ENCODE assay signal across 14 cellular contexts in the genomic region with DNA sequence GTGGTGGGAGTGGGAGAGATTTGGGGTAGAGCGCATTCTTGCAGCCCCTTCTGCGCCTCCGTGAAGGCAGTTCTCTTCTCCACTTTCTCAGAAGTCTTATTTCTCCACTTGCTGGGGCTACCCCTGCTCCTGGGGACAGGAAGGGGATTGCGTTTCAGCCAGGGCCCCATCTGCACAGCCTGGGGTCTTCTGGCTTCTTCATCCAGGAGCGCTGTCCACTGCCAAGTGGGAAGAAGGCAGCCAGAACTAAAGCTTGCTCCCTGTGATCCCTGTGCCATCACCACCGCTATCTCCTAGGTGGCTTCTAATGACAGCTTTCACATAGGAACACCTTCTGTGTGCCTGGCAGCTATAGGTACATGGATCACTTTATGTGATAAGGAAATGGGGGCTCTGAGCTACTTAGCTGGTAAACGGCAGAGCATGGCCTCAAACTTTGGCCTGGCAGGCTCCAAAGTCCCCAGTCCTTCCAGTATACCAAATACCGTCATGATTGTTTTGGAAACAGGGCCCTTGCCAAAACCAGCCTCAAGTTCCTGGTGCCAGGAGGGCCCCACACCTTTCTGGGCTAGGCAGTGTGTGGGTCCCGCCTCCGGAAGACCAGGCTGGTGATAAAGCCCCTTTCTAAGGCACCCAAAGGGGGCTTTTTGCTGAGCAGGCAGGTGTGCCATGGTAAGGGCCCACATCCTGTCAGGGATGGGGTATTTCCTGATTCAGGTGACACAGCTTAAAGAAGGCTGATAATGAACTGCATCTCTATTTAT.
DNase-seq lines count a peak whose midpoint lies in the region; ATAC-seq and TF ChIP-seq lines count a peak whose summit lies in the region.
"Had no signal": no experiment of that assay in that cellular context is flagged by ENCODE, and none has a peak within 500 bp of the region (broad histone marks: within the 10 kb centered on the region; RNA-seq: fewer than 3 reads in every experiment).

No MANE protein-coding gene starts in this region.

- H3K23ac ChIP-seq in neuronal stem cell (ENCODE audit: low read depth, low read length, poor library complexity): no peak overlapping the region

- no peak overlapping the region for H3K27ac Mint-ChIP-seq in activated CD4-positive, alpha-beta memory T cell treated with anti-CD3 and anti-CD28 coated beads for 36 hours
- H3K27ac Mint-ChIP-seq: IgD-negative memory B cell; stimulated activated naive B cell treated with anti-CD40 and anti-IgM and Interleukin-4, amounts not matched to agents 10 μg/mL and 1 μg/mL and 100 μg/mL, for 72 hours had no signal

- no peak overlapping the region for H2BK5ac ChIP-seq in neuronal stem cell (ENCODE audit: low read length)

- RAD21 ChIA-PET in HCT116 (lab: Charles Lee; ENCODE audit: low non-redundant PET in 1 of 2, low total read pairs in 2 of 2, uncharacterized antibody in 2 of 2, unreplicated experiment in 2 of 2): interaction anchor here (1.0 to 2.0 kb wide), 3 partner anchors 230 to 765 kb away, joined by 3 to 7 read pairs (median 3); no protein-coding TSS in a partner anchor

- no peaks in the 10 kb centered on the region for H3K9me3 Mint-ChIP-seq in activated CD4-positive, alpha-beta memory T cell treated with anti-CD3 and anti-CD28 coated beads for 36 hours
- H3K9me3 Mint-ChIP-seq: IgD-negative memory B cell; stimulated activated naive B cell treated with anti-CD40 and anti-IgM and Interleukin-4, amounts not matched to agents 10 μg/mL and 1 μg/mL and 100 μg/mL, for 72 hours had no signal

- intact Hi-C loops in HCT116 (cut with micrococcal nuclease): loop anchor here (1.0 to 5.0 kb wide), 8 partner anchors 230 to 765 kb away; no protein-coding TSS in a partner anchor
- intact Hi-C loops in PC-3 (cut with micrococcal nuclease): loop anchor here (1.0 to 5.0 kb wide), 8 partner anchors 59 to 635 kb away; a partner anchor contains a TSS
- intact Hi-C loops in colonic mucosa (cut with DNase I): loop anchor here (5.0 to 10.0 kb wide), 3 partner anchors 229 to 627 kb away; no protein-coding TSS in a partner anchor
- intact Hi-C loops in activated CD4-positive, alpha-beta memory T cell treated with anti-CD3 and anti-CD28 coated beads for 36 hours (cut with micrococcal nuclease): loop anchor here (5.0 kb wide), 2 partner anchors 474 to 629 kb away; no protein-coding TSS in a partner anchor

- H3K4me2 ChIP-seq in HCT116 (ENCODE audit: low read length) (no peak overlapping the region), PC-3 (ENCODE audit: low read length) (peak overlapping the region; percentile 65; the same call in 1 of the 2 replicates), neuronal stem cell (ENCODE audit: insufficient read depth, low read length, poor library complexity, severe bottlenecking) (no peak overlapping the region)

- no peak overlapping the region for H3K9ac ChIP-seq in HCT116 (ENCODE audit: low read length)
- no peak overlapping the region for H3K9ac ChIP-seq in PC-3 (ENCODE audit: low read length)
- H3K9ac ChIP-seq in iPS-15b (ENCODE audit: low read depth, low read length): no peak overlapping the region
- H3K9ac ChIP-seq in neuronal stem cell (ENCODE audit: low read depth, low read length, poor library complexity): no peak overlapping the region
- no peak overlapping the region for H3K9ac ChIP-seq in colonic mucosa (ENCODE audit: low read depth in 2 of 2, low read length in 2 of 2)

- H2BK15ac ChIP-seq in neuronal stem cell (ENCODE audit: low read length): no peak overlapping the region

- H2AK5ac ChIP-seq in neuronal stem cell (ENCODE audit: low read depth, low read length): peak overlapping the region; percentile 26

- ATAC-seq in HCT116 (peak; percentile 12; the same call in 1 of the 2 replicates), PC-3 (no peak)
- ATAC-seq: stimulated activated naive B cell treated with anti-CD40 and anti-IgM and Interleukin-4, amounts not matched to agents 10 μg/mL and 1 μg/mL and 100 μg/mL, for 72 hours had no signal

- no peaks in the 10 kb centered on the region for H3K9me2 ChIP-seq in HCT116 (ENCODE audit: insufficient read depth)
- H3K9me2 ChIP-seq in PC-3 (replicated peaks; ENCODE audit: low read length): no peaks in the 10 kb centered on the region

- no peak overlapping the region for H3K4me3 Mint-ChIP-seq in activated CD4-positive, alpha-beta memory T cell treated with anti-CD3 and anti-CD28 coated beads for 36 hours
- H3K4me3 Mint-ChIP-seq: IgD-negative memory B cell; stimulated activated naive B cell treated with anti-CD40 and anti-IgM and Interleukin-4, amounts not matched to agents 10 μg/mL and 1 μg/mL and 100 μg/mL, for 72 hours had no signal

- TF ChIP-seq CTCF in HCT116 (IDR thresholded peaks at IDR 0.05 in 2 of 3, conservative IDR thresholded peaks at IDR 0.05 in 1 of 3; ENCODE audit: borderline replicate concordance in 1 of 3, insufficient read depth in 1 of 3, low read depth in 2 of 3, low read length in 2 of 3) (no peak), PC-3 (conservative IDR thresholded peaks at IDR 0.05; ENCODE audit: low read depth, low read length) (peak; percentile 20; the same call in 1 of the 2 replicates), colonic mucosa (IDR thresholded peaks at IDR 0.05) (no peak)

- BruUV-seq in HCT116 (replicated peaks; lab: Mats Ljungman, UMichigan) (no TSS peak), PC-3 (replicated peaks; lab: Mats Ljungman, UMichigan) (no TSS peak)

- H3K14ac ChIP-seq in neuronal stem cell (ENCODE audit: low read length): no peak overlapping the region

- no peaks in the 10 kb centered on the region for H3F3A ChIP-seq in PC-3 (ENCODE audit: low read length, unreplicated experiment)

- WGBS in neuronal stem cell (ENCODE audit: extremely low coverage in 2 of 2, insufficient read length in 2 of 2, insufficient replicate concordance in 1 of 2), 2 donors: no CpG with 5 or more reads among the region's 10 CpGs

- peaks cover 19% of the 10 kb centered on the region for H3K27me3 Mint-ChIP-seq in activated CD4-positive, alpha-beta memory T cell treated with anti-CD3 and anti-CD28 coated beads for 36 hours

- CTCF ChIA-PET in HCT116 (lab: Charles Lee) (interaction anchor here (0.8 to 3.2 kb wide), 13 partner anchors 45 to 765 kb away, joined by 3 to 23 read pairs (median 7); no protein-coding TSS in a partner anchor), PC-3 (lab: Charles Lee) (interaction anchor here (0.5 to 1.2 kb wide), 5 partner anchors 103 to 383 kb away, joined by 3 to 6 read pairs (median 4); no protein-coding TSS in a partner anchor)
- CTCF ChIA-PET in activated CD4-positive, alpha-beta memory T cell treated with anti-CD3 and anti-CD28 coated beads for 36 hours (lab: Charles Lee): interaction anchor here (1.1 to 2.7 kb wide), 5 partner anchors 13 to 530 kb away, joined by 3 to 14 read pairs (median 3); no protein-coding TSS in a partner anchor

- no peak for TF ChIP-seq POLR2A in HCT116 (IDR thresholded peaks at IDR 0.05; ENCODE audit: borderline replicate concordance, extremely low read depth, insufficient read depth, insufficient read length)

- H3K79me2 ChIP-seq in HCT116 (ENCODE audit: insufficient read depth, low read length): no peaks in the 10 kb centered on the region
- H3K79me2 ChIP-seq in PC-3 (ENCODE audit: low read length): no peaks in the 10 kb centered on the region

- POLR2A ChIA-PET in HCT116 (lab: Charles Lee): no interaction called here
- POLR2A ChIA-PET in PC-3 (lab: Charles Lee; ENCODE audit: unreplicated experiment): no interaction called here
- POLR2A ChIA-PET in activated CD4-positive, alpha-beta memory T cell treated with anti-CD3 and anti-CD28 coated beads for 36 hours (lab: Charles Lee): no interaction called here

- H3K4me3 ChIP-seq in HCT116 (replicated peaks in 1 of 2; ENCODE audit: low read depth in 1 of 2, low read length in 2 of 2): no peak overlapping the region
- H3K4me3 ChIP-seq in PC-3 (ENCODE audit: low read length): no peak overlapping the region
- H3K4me3 ChIP-seq in iPS-15b (ENCODE audit: low read depth, low read length): peak overlapping the region; percentile 28
- no peak overlapping the region for H3K4me3 ChIP-seq in neuronal stem cell (ENCODE audit: low read length in 2 of 2)
- H3K4me3 ChIP-seq in colonic mucosa: no peak overlapping the region
- H3K4me3 ChIP-seq: tibial nerve had no signal

- DNase-seq in HCT116 (ENCODE audit: low read depth, low spot score) (no peak), PC-3 (no peak), neuronal stem cell (ENCODE audit: low spot score) (no peak), colonic mucosa (no peak), NCI-H446 (lab: John Stamatoyannopoulos, UW) (no peak), retina (no peak)
- DNase-seq in activated CD4-positive, alpha-beta memory T cell treated with anti-CD3 and anti-CD28 coated beads for 36 hours: no peak
- DNase-seq: MV-4-11; NCI-H187 treated with DMSO at 0.1 percent for 48 hours; stimulated activated naive B cell treated with anti-CD40 and anti-IgM and Interleukin-4, amounts not matched to agents 10 μg/mL and 1 μg/mL and 100 μg/mL, for 72 hours had no signal

- no peaks in the 10 kb centered on the region for H3K9me3 ChIP-seq in HCT116 (ENCODE audit: control insufficient read depth in 1 of 2, insufficient read depth in 1 of 2, low read depth in 1 of 2, low read length in 2 of 2)
- H3K9me3 ChIP-seq in PC-3 (ENCODE audit: low read length): no peaks in the 10 kb centered on the region
- H3K9me3 ChIP-seq in iPS-15b (ENCODE audit: control insufficient read depth, insufficient read depth, low read length): no peaks in the 10 kb centered on the region
- H3K9me3 ChIP-seq in neuronal stem cell (replicated peaks in 1 of 2; ENCODE audit: control insufficient read depth in 2 of 2, insufficient read depth in 1 of 2, low read depth in 1 of 2, low read length in 2 of 2): no peaks in the 10 kb centered on the region
- H3K9me3 ChIP-seq in colonic mucosa: no peaks in the 10 kb centered on the region
- H3K9me3 ChIP-seq: neutrophil had no signal

- H4K20me1 ChIP-seq in HCT116 (ENCODE audit: insufficient read depth) (no peaks in the 10 kb centered on the region), PC-3 (ENCODE audit: low read length) (no peaks in the 10 kb centered on the region)

- no peaks in the 10 kb centered on the region for H3K36me3 Mint-ChIP-seq in activated CD4-positive, alpha-beta memory T cell treated with anti-CD3 and anti-CD28 coated beads for 36 hours
- H3K36me3 Mint-ChIP-seq: IgD-negative memory B cell; stimulated activated naive B cell treated with anti-CD40 and anti-IgM and Interleukin-4, amounts not matched to agents 10 μg/mL and 1 μg/mL and 100 μg/mL, for 72 hours had no signal

- H3K4me1 ChIP-seq in HCT116 (ENCODE audit: control insufficient read depth in 1 of 2, insufficient read depth in 2 of 2, low read length in 2 of 2): peaks cover 0 to 9% of the 10 kb centered on the region in 2 experiments; a peak in 2 of 4 replicates
- peaks cover 35% of the 10 kb centered on the region for H3K4me1 ChIP-seq in PC-3 (ENCODE audit: insufficient read depth, low read length)
- H3K4me1 ChIP-seq in iPS-15b (ENCODE audit: control insufficient read depth, insufficient read depth, low read length): peaks cover 12% of the 10 kb centered on the region
- peaks cover 18 to 25% of the 10 kb centered on the region in 2 donors for H3K4me1 ChIP-seq in neuronal stem cell (ENCODE audit: control insufficient read depth in 2 of 2, insufficient read depth in 1 of 2, low read depth in 1 of 2, low read length in 2 of 2)
- no peaks in the 10 kb centered on the region for H3K4me1 ChIP-seq in colonic mucosa
- H3K4me1 ChIP-seq: tibial nerve had no signal

- no peak overlapping the region for H3K27ac ChIP-seq in HCT116 (ENCODE audit: low read depth, low read length)
- H3K27ac ChIP-seq in PC-3 (ENCODE audit: low read length): peak overlapping the region; percentile 33
- H3K27ac ChIP-seq in neuronal stem cell (replicated peaks; ENCODE audit: low read length): no peak overlapping the region
- H3K27ac ChIP-seq in colonic mucosa: no peak overlapping the region
- H3K27ac ChIP-seq: neutrophil, tibial nerve had no signal

- no peak overlapping the region for H3K4ac ChIP-seq in neuronal stem cell (ENCODE audit: low read length)

- no peak overlapping the region for H4K91ac ChIP-seq in neuronal stem cell (ENCODE audit: low read depth, low read length, poor library complexity)

- no peaks in the 10 kb centered on the region for H3K4me1 Mint-ChIP-seq in activated CD4-positive, alpha-beta memory T cell treated with anti-CD3 and anti-CD28 coated beads for 36 hours (ENCODE audit: low read depth)
- H3K4me1 Mint-ChIP-seq: IgD-negative memory B cell; stimulated activated naive B cell treated with anti-CD40 and anti-IgM and Interleukin-4, amounts not matched to agents 10 μg/mL and 1 μg/mL and 100 μg/mL, for 72 hours had no signal

- peak overlapping the region; percentile 20 for H3K18ac ChIP-seq in neuronal stem cell (ENCODE audit: low read length)

- no peak overlapping the region for H2AFZ ChIP-seq in HCT116 (ENCODE audit: low read depth, low read length, poor library complexity, severe bottlenecking)
- peak overlapping the region; percentile 50; the same call in 1 of the 2 replicates for H2AFZ ChIP-seq in PC-3 (ENCODE audit: low read length)
- H2AFZ ChIP-seq in neuronal stem cell (ENCODE audit: low read length): peak overlapping the region; percentile 90

- H3K79me1 ChIP-seq in neuronal stem cell (ENCODE audit: low read depth, low read length): no peaks in the 10 kb centered on the region

- no peak overlapping the region for H4K8ac ChIP-seq in neuronal stem cell (ENCODE audit: low read depth, low read length)

- H3K36me3 ChIP-seq in HCT116 (ENCODE audit: control insufficient read depth in 1 of 2, insufficient read depth in 2 of 2, low read length in 2 of 2) (no peaks in the 10 kb centered on the region), PC-3 (ENCODE audit: low read depth, low read length) (no peaks in the 10 kb centered on the region), iPS-15b (ENCODE audit: control insufficient read depth, insufficient read depth, low read length) (no peaks in the 10 kb centered on the region), neuronal stem cell (replicated peaks in 1 of 2; ENCODE audit: control insufficient read depth in 2 of 2, insufficient read depth in 2 of 2, low read length in 2 of 2) (no peaks in the 10 kb centered on the region), colonic mucosa (no peaks in the 10 kb centered on the region)
- H3K36me3 ChIP-seq: neutrophil, tibial nerve had no signal

- H3K27me3 ChIP-seq in HCT116 (ENCODE audit: insufficient read depth, low read length) (no peaks in the 10 kb centered on the region), PC-3 (ENCODE audit: low read length) (no peaks in the 10 kb centered on the region), iPS-15b (ENCODE audit: control insufficient read depth, insufficient read depth, low read length) (peaks cover 22% of the 10 kb centered on the region), neuronal stem cell (ENCODE audit: control insufficient read depth in 3 of 3, insufficient read depth in 3 of 3, low read depth in 1 of 3, low read length in 3 of 3) (no peaks in the 10 kb centered on the region), colonic mucosa (peaks cover 3% of the 10 kb centered on the region)

- no peak overlapping the region for H2BK120ac ChIP-seq in neuronal stem cell (ENCODE audit: low read depth, low read length)

- TF ChIP-seq RAD21 in HCT116 (IDR thresholded peaks at IDR 0.05; ENCODE audit: low read depth): no peak

- no peak overlapping the region for H2BK12ac ChIP-seq in neuronal stem cell (ENCODE audit: low read length)
